In the genomic region with DNA sequence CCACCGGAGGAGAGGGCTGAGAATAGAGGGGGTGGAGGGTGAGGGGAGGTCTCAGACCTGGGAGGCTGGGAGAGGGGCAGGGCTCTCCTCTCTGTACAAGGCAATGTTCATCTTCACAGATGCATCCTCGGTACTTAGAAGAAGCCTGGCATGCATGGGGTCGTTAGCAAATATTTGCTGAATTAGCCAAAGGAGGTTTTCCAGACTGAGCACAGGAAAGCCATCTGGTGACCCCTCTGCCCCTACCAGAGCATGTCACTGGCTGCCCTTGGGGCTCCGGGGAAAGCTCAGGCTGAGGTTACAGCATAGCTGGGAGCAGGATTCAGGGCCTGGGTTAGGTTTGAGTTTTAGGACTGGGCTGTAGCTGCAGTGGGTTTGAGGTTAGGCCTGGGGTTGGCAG, we compare ENCODE assay signal across 20 cellular contexts.
"Had no signal": no experiment of that assay in that cellular context is flagged by ENCODE, and none has a peak within 500 bp of the region (broad histone marks: within the 10 kb centered on the region; RNA-seq: fewer than 3 reads in every experiment).

No MANE protein-coding gene starts in this region.

- H3K4me3 Mint-ChIP-seq: activated T-cell treated with anti-CD3 and anti-CD28 coated beads, Interleukin-2, amount 50 U/mL, for 4 hours; central memory CD8-positive, alpha-beta T cell; naive B cell; stimulated activated memory B cell treated with anti-CD40 and anti-IgM and Interleukin-4, amounts not matched to agents 10 μg/mL and 1 μg/mL and 100 μg/mL, for 72 hours had no signal

- H3K36me3 Mint-ChIP-seq: stimulated activated memory B cell treated with anti-CD40 and anti-IgM and Interleukin-4, amounts not matched to agents 10 μg/mL and 1 μg/mL and 100 μg/mL, for 72 hours had no signal

- H3K36me3 ChIP-seq: colonic mucosa, left ventricle myocardium inferior, ovary, right lobe of liver, thoracic aorta had no signal

- H3K9me3 Mint-ChIP-seq: activated T-cell treated with anti-CD3 and anti-CD28 coated beads, Interleukin-2, amount 50 U/mL, for 4 hours; central memory CD8-positive, alpha-beta T cell had no signal

- H3K27ac Mint-ChIP-seq: naive B cell; stimulated activated memory B cell treated with anti-CD40 and anti-IgM and Interleukin-4, amounts not matched to agents 10 μg/mL and 1 μg/mL and 100 μg/mL, for 72 hours had no signal

- H3K4me3 ChIP-seq: colonic mucosa, left ventricle myocardium inferior, ovary, right lobe of liver, smooth muscle cell, thoracic aorta had no signal

- H3K9me3 ChIP-seq: colonic mucosa, left ventricle myocardium inferior, ovary, right lobe of liver, thoracic aorta had no signal

- H3K27ac ChIP-seq: colonic mucosa, left ventricle myocardium inferior, ovary, right lobe of liver, thoracic aorta had no signal

- ATAC-seq: activated CD4-positive, CD25-positive, alpha-beta regulatory T cell treated with anti-CD3 and anti-CD28 coated beads, Interleukin-2, amount 50 U/mL, for 24 hours; activated T-cell treated with anti-CD3 and anti-CD28 coated beads, Interleukin-2, amount 50 U/mL, for 4 hours had no signal

- H3K4me1 Mint-ChIP-seq: central memory CD8-positive, alpha-beta T cell; naive B cell; stimulated activated memory B cell treated with anti-CD40 and anti-IgM and Interleukin-4, amounts not matched to agents 10 μg/mL and 1 μg/mL and 100 μg/mL, for 72 hours had no signal

- DNase-seq: activated CD4-positive, alpha-beta T cell treated with anti-CD3 and anti-CD28 coated beads, Interleukin-2, amount 50 U/mL, for 1 hour; activated CD8-positive, alpha-beta memory T cell treated with anti-CD3 and anti-CD28 coated beads, Interleukin-2, amount 50 U/mL, for 4 hours; activated effector memory CD4-positive, alpha-beta T cell treated with anti-CD3 and anti-CD28 coated beads, Interleukin-2, amount 50 U/mL, for 16 hours; activated naive CD4-positive, alpha-beta T cell treated with anti-CD3 and anti-CD28 coated beads, Interleukin-2, amount 50 U/mL, for 16 hours; activated T-cell treated with anti-CD3 and anti-CD28 coated beads, Interleukin-2, amount 50 U/mL, for 4 hours; colonic mucosa; erythroblast; head of caudate nucleus; left ventricle myocardium inferior; naive B cell; ovary; right lobe of liver; stimulated activated CD4-positive, alpha-beta T cell treated with anti-CD3 and anti-CD28 coated beads, Interleukin-4, amount 100 ng/mL, for 1 hour had no signal

- H3K27me3 ChIP-seq: colonic mucosa, ovary, right lobe of liver had no signal

- H3K4me2 ChIP-seq: smooth muscle cell had no signal

- H3K4me1 ChIP-seq: colonic mucosa, left ventricle myocardium inferior had no signal

- FAIRE-seq: endometrium, frontal cortex had no signal
